27 cellular contexts compared by ENCODE assay signal in the genomic region with DNA sequence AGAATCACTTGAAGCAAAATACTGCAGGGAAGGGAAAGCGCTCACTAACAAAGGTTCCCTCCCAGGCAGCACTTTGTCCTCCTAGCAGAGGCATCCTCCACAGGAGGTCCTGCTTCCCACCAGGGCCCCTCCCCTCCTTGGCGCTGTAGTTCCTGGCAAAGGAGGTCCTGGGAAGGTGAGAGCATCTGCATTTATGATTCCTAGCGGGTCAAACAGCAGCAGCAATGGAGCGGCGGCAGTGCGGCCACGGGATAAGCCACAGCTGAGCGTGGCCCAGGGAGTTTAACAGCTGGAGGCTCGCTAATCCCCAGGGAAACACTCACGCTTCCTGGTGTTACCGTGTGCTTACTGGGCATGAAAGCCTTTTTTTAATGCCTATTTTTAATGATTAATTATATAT.
"Had no signal": no experiment of that assay in that cellular context is flagged by ENCODE, and none has a peak within 500 bp of the region (broad histone marks: within the 10 kb centered on the region; RNA-seq: fewer than 3 reads in every experiment).

No MANE protein-coding gene starts in this region.

- H3K27me3 ChIP-seq: cardiac muscle cell, testis, uterus had no signal

- H3K4me1 Mint-ChIP-seq: activated naive CD8-positive, alpha-beta T cell treated with anti-CD3 and anti-CD28 coated beads, Interleukin-2, amount 10 ng/mL, durations not matched to agents 7 days and 5 days; endodermal cell had no signal

- H3K36me3 Mint-ChIP-seq: activated naive CD8-positive, alpha-beta T cell treated with anti-CD3 and anti-CD28 coated beads, Interleukin-2, amount 10 ng/mL, durations not matched to agents 7 days and 5 days; naive thymus-derived CD4-positive, alpha-beta T cell had no signal

- H3K4me2 ChIP-seq: smooth muscle cell had no signal

- H3K4me3 ChIP-seq: cardiac muscle cell, esophagus squamous epithelium, gastrocnemius medialis, left lung, smooth muscle cell, testis, uterus had no signal

- H3K9me3 Mint-ChIP-seq: activated naive CD4-positive, alpha-beta T cell treated with anti-CD3 and anti-CD28 coated beads for 36 hours; activated naive CD8-positive, alpha-beta T cell treated with anti-CD3 and anti-CD28 coated beads, Interleukin-2, amount 10 ng/mL, durations not matched to agents 7 days and 5 days; endodermal cell; neural crest cell; stimulated activated naive B cell treated with anti-CD40 and anti-IgM and Interleukin-4, amounts not matched to agents 10 μg/mL and 1 μg/mL and 100 μg/mL, for 72 hours had no signal

- ATAC-seq: gastrocnemius medialis; left lung; naive thymus-derived CD4-positive, alpha-beta T cell; sciatic nerve; stimulated activated naive B cell treated with anti-CD40 and anti-IgM and Interleukin-4, amounts not matched to agents 10 μg/mL and 1 μg/mL and 100 μg/mL, for 72 hours had no signal

- H3K36me3 ChIP-seq: cardiac muscle cell, esophagus squamous epithelium, gastrocnemius medialis, left lung, uterus had no signal

- H3K27ac Mint-ChIP-seq: activated naive CD4-positive, alpha-beta T cell treated with anti-CD3 and anti-CD28 coated beads for 36 hours; activated naive CD8-positive, alpha-beta T cell treated with anti-CD3 and anti-CD28 coated beads, Interleukin-2, amount 10 ng/mL, durations not matched to agents 7 days and 5 days; endodermal cell; naive thymus-derived CD4-positive, alpha-beta T cell; stimulated activated naive B cell treated with anti-CD40 and anti-IgM and Interleukin-4, amounts not matched to agents 10 μg/mL and 1 μg/mL and 100 μg/mL, for 72 hours had no signal

- H3K9me3 ChIP-seq: esophagus squamous epithelium, gastrocnemius medialis, left lung, testis, uterus had no signal

- H3K27ac ChIP-seq: cardiac muscle cell, esophagus squamous epithelium, gastrocnemius medialis, left lung, testis, uterus had no signal

- H3K4me1 ChIP-seq: esophagus squamous epithelium, gastrocnemius medialis, left lung, testis, uterus had no signal

- DNase-seq: activated CD4-positive, alpha-beta T cell treated with anti-CD3 and anti-CD28 coated beads for 4 hours; activated CD4-positive, alpha-beta T cell treated with anti-CD3 and anti-CD28 coated beads, Interleukin-2, amount 50 U/mL, for 48 hours; activated CD4-positive, CD25-positive, alpha-beta regulatory T cell; activated effector memory CD4-positive, alpha-beta T cell treated with Interleukin-2 at 50 U/mL for 16 hours; activated naive CD4-positive, alpha-beta T cell treated with anti-CD3 and anti-CD28 coated beads for 36 hours; activated naive CD8-positive, alpha-beta T cell treated with anti-CD3 and anti-CD28 coated beads, Interleukin-2, amount 10 ng/mL, durations not matched to agents 7 days and 5 days; activated T-cell treated with anti-CD3 and anti-CD28 coated beads, Interleukin-2, amount 50 U/mL, for 48 hours; amniotic stem cell; cortex of kidney; endodermal cell; esophagus squamous epithelium; gastrocnemius medialis; hippocampal formation; kidney glomerular epithelial cell; left lung; naive thymus-derived CD4-positive, alpha-beta T cell; stimulated activated CD4-positive, alpha-beta T cell treated with anti-CD3 and anti-CD28 coated beads, Interleukin-15, amount 100 ng/mL, for 24 hours; stimulated activated CD4-positive, alpha-beta T cell treated with anti-CD3 and anti-CD28 coated beads, Interleukin-2, amount 100 ng/mL, for 48 hours; stimulated activated CD8-positive, alpha-beta memory T cell treated with anti-CD3 and anti-CD28 coated beads, Interleukin-4, amount 100 ng/mL, for 48 hours; stimulated activated naive B cell treated with anti-CD40 and anti-IgM and Interleukin-4, amounts not matched to agents 10 μg/mL and 1 μg/mL and 100 μg/mL, for 72 hours; testis; trophoblast cell; uterus had no signal

- H3K4me3 Mint-ChIP-seq: activated naive CD4-positive, alpha-beta T cell treated with anti-CD3 and anti-CD28 coated beads for 36 hours; activated naive CD8-positive, alpha-beta T cell treated with anti-CD3 and anti-CD28 coated beads, Interleukin-2, amount 10 ng/mL, durations not matched to agents 7 days and 5 days; endodermal cell; naive thymus-derived CD4-positive, alpha-beta T cell; neural crest cell; stimulated activated naive B cell treated with anti-CD40 and anti-IgM and Interleukin-4, amounts not matched to agents 10 μg/mL and 1 μg/mL and 100 μg/mL, for 72 hours had no signal
